13 cellular contexts compared by ENCODE assay signal in the genomic region with DNA sequence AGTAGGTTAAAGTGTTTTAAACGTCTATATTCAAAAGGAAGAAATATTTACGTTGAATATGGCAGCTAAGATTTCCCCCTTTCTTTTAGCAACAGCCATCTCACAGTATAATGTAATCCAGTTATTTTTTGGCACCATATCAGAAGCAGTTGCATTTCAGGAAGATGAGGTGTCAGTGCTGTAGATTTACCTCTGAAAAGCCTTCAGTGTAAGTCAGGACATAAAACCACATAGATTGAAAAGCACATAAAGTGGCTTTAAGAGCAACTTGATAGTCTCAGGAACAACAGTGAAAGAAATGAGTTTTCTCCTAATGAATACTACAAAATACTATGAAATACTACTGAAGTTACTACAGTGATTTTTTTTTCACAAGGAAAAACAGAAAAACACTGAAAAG. TPM values are rescaled to one million over a fixed set of nuclear protein-coding genes. Genes with fewer than 3 reads are reported as not detected.
DNase-seq lines count a peak whose midpoint lies in the region; ATAC-seq, FAIRE-seq and TF ChIP-seq lines count a peak whose summit lies in the region.
"Had no signal": no experiment of that assay in that cellular context is flagged by ENCODE, and none has a peak within 500 bp of the region (broad histone marks: within the 10 kb centered on the region; RNA-seq: fewer than 3 reads in every experiment).

No MANE protein-coding gene starts in this region.

- DNase-seq in ELR (ENCODE audit: low read depth) (peak; percentile 89), NCI-H82 treated with DMSO at 0.1 percent for 48 hours (lab: John Stamatoyannopoulos, UW; ENCODE audit: unreplicated experiment) (peak; percentile 10), dermis blood vessel endothelial cell (peak; percentile 67), renal cortical epithelial cell (ENCODE audit: low read depth) (peak; percentile 68), kidney (no peak), anterior cingulate cortex (lab: John Stamatoyannopoulos, UW) (no peak)
- DNase-seq: NCI-H510A; pancreas; stimulated activated CD4-positive, alpha-beta T cell treated with anti-CD3 and anti-CD28 coated beads, Interleukin-4, amount 100 ng/mL, for 1 hour; stimulated activated naive CD8-positive, alpha-beta T cell treated with anti-CD3 and anti-CD28 coated beads, Interleukin-15, amount 100 ng/mL, for 72 hours had no signal

- H3K4me3 ChIP-seq in kidney (ENCODE audit: low read length in 2 of 2) = no peak overlapping the region
- H3K4me3 ChIP-seq: lung, pancreas, SJSA1 had no signal

- H3K36me3 ChIP-seq in kidney (ENCODE audit: control insufficient read depth in 1 of 2, insufficient read depth in 2 of 2, low read length in 2 of 2) = peaks cover 0 to 1% of the 10 kb centered on the region in 2 donors
- H3K36me3 ChIP-seq: pancreas had no signal

- no peak for TF ChIP-seq CTCF in kidney (IDR thresholded peaks at IDR 0.05; ENCODE audit: borderline replicate concordance, extremely low read depth, insufficient read depth)

- peaks cover 7 to 27% of the 10 kb centered on the region in 2 donors for H3K4me1 ChIP-seq in kidney (ENCODE audit: control insufficient read depth in 1 of 2, insufficient read depth in 1 of 2, low read depth in 1 of 2, low read length in 2 of 2)

- no peak for ATAC-seq in GM21447 (IDR thresholded peaks at IDR 0.05; ENCODE audit: unreplicated experiment)
- ATAC-seq: pancreas; stimulated activated naive CD8-positive, alpha-beta T cell treated with anti-CD3 and anti-CD28 coated beads, Interleukin-15, amount 100 ng/mL, for 72 hours had no signal

- H3K9ac ChIP-seq in kidney (ENCODE audit: low read length in 2 of 2) = no peak overlapping the region

- intact Hi-C loops in kidney (cut with DNase I) = no loop called here

- no peaks in the 10 kb centered on the region for H3K9me3 ChIP-seq in kidney (ENCODE audit: control insufficient read depth in 1 of 2, low read length in 2 of 2)
- H3K9me3 ChIP-seq: pancreas, SJSA1 had no signal

- FAIRE-seq in kidney (lab: Jason Lieb, UNC) = no peak
- FAIRE-seq: pancreas had no signal

- H3K27ac ChIP-seq in kidney (ENCODE audit: low read depth in 2 of 2, low read length in 2 of 2) = no peak overlapping the region
- H3K27ac ChIP-seq: pancreas, SJSA1 had no signal

RNA-seq across cellular contexts. Expression of a gene that starts 6.9 kb away (rescaled TPM):
- 17.7 and 18.7 TPM in 2 replicates for total RNA-seq in dermis blood vessel endothelial cell
- 18.8 and 35.8 TPM in 2 replicates for total RNA-seq in renal cortical epithelial cell
- 31.2 TPM for total RNA-seq in kidney
- 21.7 TPM for polyA plus RNA-seq in kidney (ENCODE audit: insufficient read depth, low read depth, low replicate concordance)

RNA-seq across cellular contexts. Expression of a gene that starts 19.5 kb away (rescaled TPM):
- total RNA-seq in dermis blood vessel endothelial cell = 6.6 and 9.4 TPM in 2 replicates
- 6.9 and 8.3 TPM in 2 replicates for total RNA-seq in renal cortical epithelial cell
- total RNA-seq in kidney = 20.6 TPM
- polyA plus RNA-seq in kidney (ENCODE audit: insufficient read depth, low read depth, low replicate concordance) = 16.8 TPM

RNA-seq across cellular contexts. Expression of a gene that starts 25.1 kb away (rescaled TPM):
- total RNA-seq in dermis blood vessel endothelial cell = 0.34 and 0.84 TPM in 2 replicates
- total RNA-seq in renal cortical epithelial cell = 1.6 and 4.7 TPM in 2 replicates
- total RNA-seq in kidney = 6.7 TPM
- polyA plus RNA-seq in kidney (ENCODE audit: insufficient read depth, low read depth, low replicate concordance) = 11.9 TPM

RNA-seq across cellular contexts. Expression of a gene that starts 41.6 kb away (rescaled TPM):
- total RNA-seq in dermis blood vessel endothelial cell (85.6 and 134 TPM in 2 replicates), renal cortical epithelial cell (54.4 and 62.9 TPM in 2 replicates), kidney (44.0 TPM)
- polyA plus RNA-seq in kidney (ENCODE audit: insufficient read depth, low read depth, low replicate concordance) = 60.6 TPM

Comparison
In these comparisons a context has a peak if more than half of its experiments do, and no peak if none do; other contexts are left out.
1. DNase-seq: peak in ELR (single experiment), NCI-H82 treated with DMSO at 0.1 percent for 48 hours (single experiment), dermis blood vessel endothelial cell (single experiment) and renal cortical epithelial cell (single experiment); none in kidney (single experiment) and anterior cingulate cortex (0 of 58).